In the genomic region with DNA sequence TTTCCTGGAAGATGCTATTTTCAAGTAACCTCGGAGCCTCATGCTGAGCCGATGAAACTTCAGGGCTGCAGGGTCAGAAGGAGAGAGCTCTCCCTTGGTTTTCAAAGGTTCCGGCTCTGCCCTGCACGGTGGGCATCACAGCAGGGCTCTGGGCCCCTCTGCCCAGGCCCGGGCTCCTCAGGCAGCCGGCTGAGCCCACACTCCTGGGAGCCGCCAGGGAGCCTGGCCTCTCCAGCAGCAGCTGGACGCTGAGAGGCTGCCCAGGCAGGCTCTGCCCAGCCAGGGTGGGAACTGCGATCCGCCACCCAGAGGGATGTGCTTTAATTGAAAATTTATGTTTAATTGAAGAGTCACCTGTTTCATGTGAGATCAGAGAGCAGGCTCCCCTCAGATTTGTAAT, we compare ENCODE assay signal across 23 cellular contexts.
"Had no signal": no experiment of that assay in that cellular context is flagged by ENCODE, and none has a peak within 500 bp of the region (broad histone marks: within the 10 kb centered on the region; RNA-seq: fewer than 3 reads in every experiment).

No MANE protein-coding gene starts in this region.

- H3K36me3 ChIP-seq: left ventricle myocardium inferior, neural progenitor cell, ovary, suprapubic skin, thoracic aorta, tibial artery, uterus had no signal

- H3K9me3 ChIP-seq: left ventricle myocardium inferior, ovary, suprapubic skin, thoracic aorta, tibial artery, uterus had no signal

- H3K4me3 ChIP-seq: left ventricle myocardium inferior, lung, neural progenitor cell, ovary, skin epidermis, suprapubic skin, thoracic aorta, tibial artery, uterus had no signal

- H3K9ac ChIP-seq: neural progenitor cell had no signal

- H3K4me1 ChIP-seq: left ventricle myocardium inferior, neural progenitor cell, suprapubic skin, uterus had no signal

- DNase-seq: hypothalamus; immature natural killer cell; kidney; left colon; left ventricle myocardium inferior; mesendoderm; naive B cell; natural killer cell; nephron progenitor cell; ovary; right cardiac atrium; stimulated activated CD4-positive, alpha-beta T cell treated with anti-CD3 and anti-CD28 coated beads, Interleukin-4, amount 100 ng/mL, for 24 hours; stimulated activated naive CD4-positive, alpha-beta T cell; tibial artery; trophoblast cell; uterus had no signal

- H3K27me3 ChIP-seq: neural progenitor cell, ovary, tibial artery, uterus had no signal

- H2AFZ ChIP-seq: neural progenitor cell had no signal

- H3K27ac ChIP-seq: left ventricle myocardium inferior, neural progenitor cell, ovary, skin epidermis, suprapubic skin, thoracic aorta, tibial artery, uterus had no signal

- H3K4me2 ChIP-seq: neural progenitor cell had no signal

- ATAC-seq: left colon; natural killer cell; right cardiac atrium; sciatic nerve; stimulated activated effector memory CD8-positive, alpha-beta T cell treated with anti-CD3 and anti-CD28 coated beads, Interleukin-12 subunit alpha, Interleukin-12 subunit beta, amount 100 ng/mL, for 72 hours had no signal
